ENCODE assay signal across 10 cellular contexts in the genomic region with DNA sequence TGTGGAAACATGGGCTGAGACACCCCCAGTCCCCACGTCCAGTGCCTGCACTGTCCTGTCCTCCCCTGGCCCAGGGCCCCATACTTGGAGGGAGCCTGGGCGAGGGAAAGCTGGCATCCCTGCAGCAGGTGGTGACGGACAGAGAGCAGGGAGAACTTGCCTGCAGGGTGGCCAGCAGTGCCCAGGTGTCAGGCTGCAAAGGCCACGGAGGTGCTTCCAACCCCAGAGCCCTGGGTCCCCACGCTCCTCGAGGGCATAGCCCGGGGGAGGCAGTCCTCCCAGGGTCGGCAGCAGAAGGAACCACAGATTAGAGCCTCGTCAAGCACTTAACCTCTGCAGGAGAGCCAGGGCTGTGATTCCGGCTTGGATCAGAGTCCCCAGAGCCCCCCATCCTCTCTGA.
A peak's percentile ranks its signal among the peaks of the same experiment; 100 is the strongest.
DNase-seq lines count a peak whose midpoint lies in the region; ATAC-seq and TF ChIP-seq lines count a peak whose summit lies in the region.
"Had no signal": no experiment of that assay in that cellular context is flagged by ENCODE, and none has a peak within 500 bp of the region (broad histone marks: within the 10 kb centered on the region; RNA-seq: fewer than 3 reads in every experiment).

No MANE protein-coding gene starts in this region.

- peak overlapping the region; percentile 84 for H3K27ac ChIP-seq in 22Rv1
- no peak overlapping the region for H3K27ac ChIP-seq in HUES48 (ENCODE audit: low read depth, low read length)
- no peak overlapping the region for H3K27ac ChIP-seq in endodermal cell (ENCODE audit: low read depth, low read length)
- H3K27ac ChIP-seq in WERI-Rb-1: no peak overlapping the region

- H3K9me3 ChIP-seq in HUES48 (ENCODE audit: control insufficient read depth, insufficient read depth, low read length) (no peaks in the 10 kb centered on the region), endodermal cell (ENCODE audit: control insufficient read depth, low read length) (no peaks in the 10 kb centered on the region), WERI-Rb-1 (ENCODE audit: severe bottlenecking) (no peaks in the 10 kb centered on the region)

- 84 to 87% methylated on average over 9 to 10 of the region's 10 CpGs for WGBS in endodermal cell (ENCODE audit: insufficient coverage in 1 of 2, insufficient read length in 1 of 2), 2 experiments

- H3K27ac Mint-ChIP-seq in endodermal cell: no peak overlapping the region
- H3K27ac Mint-ChIP-seq in osteocyte (ENCODE audit: unreplicated experiment): no peak overlapping the region
- H3K27ac Mint-ChIP-seq: activated naive CD4-positive, alpha-beta T cell treated with anti-CD3 and anti-CD28 coated beads, Interleukin-2, amount 50 U/mL, for 72 hours had no signal

- no peaks in the 10 kb centered on the region for H3K36me3 ChIP-seq in HUES48 (ENCODE audit: control insufficient read depth, insufficient read depth, low read length)
- no peaks in the 10 kb centered on the region for H3K36me3 ChIP-seq in endodermal cell (ENCODE audit: control insufficient read depth, insufficient read depth, low read length)
- no peaks in the 10 kb centered on the region for H3K36me3 ChIP-seq in WERI-Rb-1

- H3K27me3 ChIP-seq in HUES48 (ENCODE audit: control insufficient read depth, insufficient read depth, low read length) (peaks cover 27% of the 10 kb centered on the region), endodermal cell (ENCODE audit: control insufficient read depth, insufficient read depth, low read length, poor library complexity, severe bottlenecking) (no peaks in the 10 kb centered on the region), WERI-Rb-1 (ENCODE audit: insufficient read depth, low read depth, severe bottlenecking) (no peaks in the 10 kb centered on the region)

- H3K9ac ChIP-seq in HUES48 (ENCODE audit: low read depth, low read length) (no peak overlapping the region), endodermal cell (ENCODE audit: extremely low read depth, low read length, poor library complexity, severe bottlenecking) (no peak overlapping the region)

- H3K4me3 ChIP-seq in HUES48 (ENCODE audit: low read depth, low read length) (peak overlapping the region; percentile 70; the same call in 1 of the 2 replicates), endodermal cell (ENCODE audit: low read length) (no peak overlapping the region), WERI-Rb-1 (ENCODE audit: low read depth, low read length) (no peak overlapping the region)

- ATAC-seq in GM21381 (IDR thresholded peaks at IDR 0.05; ENCODE audit: unreplicated experiment): no peak

- H3K4me1 ChIP-seq in HUES48 (ENCODE audit: control insufficient read depth, insufficient read depth, low read length) (peaks cover 12% of the 10 kb centered on the region), endodermal cell (ENCODE audit: control insufficient read depth, insufficient read depth, low read length) (peaks cover 13% of the 10 kb centered on the region)

- DNase-seq in endodermal cell: peak; percentile 59
- no peak for DNase-seq in osteocyte (ENCODE audit: extremely low spot score, unreplicated experiment)
- no peak for DNase-seq in WERI-Rb-1
- DNase-seq in H4 (ENCODE audit: low spot score): no peak
- DNase-seq in NCI-H774 (lab: John Stamatoyannopoulos, UW): no peak
- DNase-seq: NCI-H524 treated with DMSO at 0.1 percent for 48 hours had no signal

- H3K9me3 Mint-ChIP-seq in endodermal cell (no peaks in the 10 kb centered on the region), osteocyte (ENCODE audit: unreplicated experiment) (no peaks in the 10 kb centered on the region)
- H3K9me3 Mint-ChIP-seq: activated naive CD4-positive, alpha-beta T cell treated with anti-CD3 and anti-CD28 coated beads, Interleukin-2, amount 50 U/mL, for 72 hours had no signal

- H3K4me1 Mint-ChIP-seq in endodermal cell: peaks cover 17% of the 10 kb centered on the region
- H3K4me1 Mint-ChIP-seq in osteocyte (ENCODE audit: unreplicated experiment): peaks cover 37% of the 10 kb centered on the region

- H3K27me3 Mint-ChIP-seq in endodermal cell (ENCODE audit: insufficient read depth) (no peaks in the 10 kb centered on the region), osteocyte (ENCODE audit: unreplicated experiment) (no peaks in the 10 kb centered on the region)

- H3K4me3 Mint-ChIP-seq in endodermal cell (peak overlapping the region; percentile 73), osteocyte (ENCODE audit: unreplicated experiment) (peak overlapping the region; percentile 38)

- H3K36me3 Mint-ChIP-seq in endodermal cell (ENCODE audit: low read depth) (peaks cover 2% of the 10 kb centered on the region), osteocyte (ENCODE audit: unreplicated experiment) (peaks cover 4% of the 10 kb centered on the region)
- H3K36me3 Mint-ChIP-seq: activated naive CD4-positive, alpha-beta T cell treated with anti-CD3 and anti-CD28 coated beads, Interleukin-2, amount 50 U/mL, for 72 hours had no signal

- TF ChIP-seq CTCF in 22Rv1 (IDR thresholded peaks at IDR 0.05) (no peak), endodermal cell (conservative IDR thresholded peaks at IDR 0.05) (no peak), osteocyte (IDR thresholded peaks at IDR 0.05) (no peak), WERI-Rb-1 (IDR thresholded peaks at IDR 0.05; ENCODE audit: low read depth, low read length) (no peak)
